ENCODE assay signal across 20 cellular contexts in genomic region chr4:53044651-53044960, GRCh38.
"Had no signal": no experiment of that assay in that cellular context is flagged by ENCODE, and none has a peak within 500 bp of the region (broad histone marks: within the 10 kb centered on the region; RNA-seq: fewer than 3 reads in every experiment).

No MANE protein-coding gene starts in this region.

- H3K4me1 ChIP-seq: heart right ventricle, left ventricle myocardium inferior, right atrium auricular region, suprapubic skin, tibial nerve had no signal

- H3K9me3 ChIP-seq: heart right ventricle, left ventricle myocardium inferior, right atrium auricular region, suprapubic skin, tibial nerve had no signal

- DNase-seq: activated B cell treated with CpG ODN at 0.5 μM for 24 hours; activated naive CD4-positive, alpha-beta T cell; activated T-cell treated with anti-CD3 and anti-CD28 coated beads for 4 hours; activated T-cell treated with anti-CD3 and anti-CD28 coated beads, Interleukin-2, amount 50 U/mL, for 72 hours; endodermal cell; foreskin fibroblast; heart right ventricle; left ventricle myocardium inferior; naive B cell; occipital lobe; stimulated activated CD4-positive, alpha-beta T cell treated with anti-CD3 and anti-CD28 coated beads, Interleukin-15, amount 100 ng/mL, for 24 hours; stimulated activated CD4-positive, alpha-beta T cell treated with anti-CD3 and anti-CD28 coated beads, Interleukin-2, amount 100 ng/mL, for 24 hours; stimulated activated naive CD4-positive, alpha-beta T cell; T-helper 1 cell had no signal

- H3K36me3 ChIP-seq: heart right ventricle, left ventricle myocardium inferior, right atrium auricular region, suprapubic skin, tibial nerve had no signal

- H3K27ac ChIP-seq: heart right ventricle, left ventricle myocardium inferior, right atrium auricular region, suprapubic skin, tibial nerve had no signal

- H3K4me3 ChIP-seq: heart right ventricle, left ventricle myocardium inferior, lung, right atrium auricular region, suprapubic skin, tibial nerve had no signal

- ATAC-seq: activated naive CD4-positive, alpha-beta T cell treated with anti-CD3 and anti-CD28 coated beads, Interleukin-2, amount 50 U/mL, for 72 hours; activated T-cell treated with anti-CD3 and anti-CD28 coated beads, Interleukin-2, amount 50 U/mL, for 72 hours; esophagus mucosa; heart right ventricle had no signal

- H3K27me3 ChIP-seq: heart right ventricle, right atrium auricular region, suprapubic skin, tibial nerve had no signal
